Comparison of ENCODE assay signal across 15 cellular contexts in the genomic region with DNA sequence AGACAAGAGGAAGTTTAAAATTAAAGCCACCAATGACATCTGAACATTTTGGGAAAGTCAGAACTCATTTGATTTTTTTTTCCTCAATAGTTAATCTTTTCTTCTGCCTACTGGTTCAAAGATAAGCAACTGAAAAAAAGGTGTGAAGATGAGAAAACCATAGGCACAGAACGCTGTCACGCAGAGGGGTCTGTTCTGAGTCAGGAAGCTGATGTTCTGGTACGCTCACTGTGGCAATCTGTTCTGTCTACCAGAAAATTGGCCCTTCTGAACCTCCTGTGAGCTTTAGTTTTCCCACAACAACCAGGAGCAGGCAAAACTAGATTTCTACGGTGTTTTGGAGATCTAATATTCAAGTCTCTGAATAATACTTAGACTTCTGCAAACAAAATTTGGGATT.
DNase-seq lines count a peak whose midpoint lies in the region; ATAC-seq, FAIRE-seq and TF ChIP-seq lines count a peak whose summit lies in the region.
"Had no signal": no experiment of that assay in that cellular context is flagged by ENCODE, and none has a peak within 500 bp of the region (broad histone marks: within the 10 kb centered on the region; RNA-seq: fewer than 3 reads in every experiment).

No MANE protein-coding gene starts in this region.

- FAIRE-seq in islet of Langerhans (lab: Jason Lieb, UNC) = peak; percentile 17

- no peak overlapping the region for H3K4me2 ChIP-seq in PC-9
- H3K4me2 ChIP-seq: BLaER1 treated with 17β-estradiol and CSF1 and Interleukin-3, amounts not matched to agents 10 nM and 100 nM had no signal

- no peak overlapping the region for H3K27ac Mint-ChIP-seq in stimulated activated effector memory CD8-positive, alpha-beta T cell treated with anti-CD3 and anti-CD28 coated beads, Interleukin-12 subunit alpha, Interleukin-12 subunit beta, amount 100 ng/mL, for 72 hours
- H3K27ac Mint-ChIP-seq: B cell; CD8-positive, alpha-beta T cell had no signal

- H3K4me3 ChIP-seq in Panc1 (ENCODE audit: low read depth in 2 of 2, low read length in 2 of 2) (no peak overlapping the region), PC-9 (no peak overlapping the region)
- H3K4me3 ChIP-seq: BLaER1 treated with 17β-estradiol and CSF1 and Interleukin-3, amounts not matched to agents 10 nM and 100 nM; HAP-1 had no signal

- no peaks in the 10 kb centered on the region for H3K9me2 ChIP-seq in PC-9 (ENCODE audit: insufficient read depth)

- no peak overlapping the region for H2AFZ ChIP-seq in PC-9

- H3K27me3 ChIP-seq in Panc1 (ENCODE audit: control insufficient read depth, insufficient read depth, low read length) (no peaks in the 10 kb centered on the region), PC-9 (ENCODE audit: insufficient read depth, low read depth) (no peaks in the 10 kb centered on the region)
- H3K27me3 ChIP-seq: BLaER1 treated with 17β-estradiol and CSF1 and Interleukin-3, amounts not matched to agents 10 nM and 100 nM had no signal

- peak overlapping the region; percentile 49; the same call in 1 of the 2 replicates for H3K27ac ChIP-seq in Panc1 (ENCODE audit: low read length)
- no peak overlapping the region for H3K27ac ChIP-seq in PC-9
- H3K27ac ChIP-seq: BLaER1 treated with 17β-estradiol and CSF1 and Interleukin-3, amounts not matched to agents 10 nM and 100 nM had no signal

- peaks cover under 1% of the 10 kb centered on the region for H3K36me3 Mint-ChIP-seq in stimulated activated effector memory CD8-positive, alpha-beta T cell treated with anti-CD3 and anti-CD28 coated beads, Interleukin-12 subunit alpha, Interleukin-12 subunit beta, amount 100 ng/mL, for 72 hours

- in situ Hi-C loops in Panc1 (cut with HindIII; ENCODE audit: low pct_unique_long_range_greater_than_20kb, low sequenced_read_pairs) = no loop called here

- H3K4me3 Mint-ChIP-seq in stimulated activated effector memory CD8-positive, alpha-beta T cell treated with anti-CD3 and anti-CD28 coated beads, Interleukin-12 subunit alpha, Interleukin-12 subunit beta, amount 100 ng/mL, for 72 hours = no peak overlapping the region
- H3K4me3 Mint-ChIP-seq: B cell; CD8-positive, alpha-beta T cell had no signal

- CTCF ChIA-PET in Panc1 (lab: Charles Lee) (no interaction called here), PC-9 (lab: Charles Lee) (no interaction called here)

- POLR2A ChIA-PET in Panc1 (lab: Charles Lee) = no interaction called here
- POLR2A ChIA-PET in PC-9 (lab: Charles Lee; ENCODE audit: unreplicated experiment) = no interaction called here

- no peaks in the 10 kb centered on the region for H3F3A ChIP-seq in PC-9 (ENCODE audit: insufficient read depth, low read depth)

- DNase-seq in Ammon's horn (ENCODE audit: low spot score) (peak; percentile 4), Panc1 (ENCODE audit: low read depth, low spot score) (no peak), posterior vena cava (ENCODE audit: low spot score) (no peak), PC-9 (no peak)
- no peak for DNase-seq in stimulated activated effector memory CD8-positive, alpha-beta T cell treated with anti-CD3 and anti-CD28 coated beads, Interleukin-12 subunit alpha, Interleukin-12 subunit beta, amount 100 ng/mL, for 72 hours (ENCODE audit: low spot score in 2 of 2)
- DNase-seq in activated CD8-positive, alpha-beta memory T cell treated with anti-CD3 and anti-CD28 coated beads, Interleukin-2, amount 50 U/mL, for 48 hours = no peak
- DNase-seq: 8988T; Calu3; CD8-positive, alpha-beta T cell; DMS79 treated with DMSO at 0.1 percent for 48 hours; GF-D8 had no signal

- intact Hi-C loops in Panc1 (cut with micrococcal nuclease; ENCODE audit: unreplicated experiment) = no loop called here
- intact Hi-C loops in posterior vena cava (cut with DNase I) = no loop called here
- intact Hi-C loops in PC-9 (cut with micrococcal nuclease; ENCODE audit: unreplicated experiment) = no loop called here

- no peaks in the 10 kb centered on the region for H3K4me1 Mint-ChIP-seq in stimulated activated effector memory CD8-positive, alpha-beta T cell treated with anti-CD3 and anti-CD28 coated beads, Interleukin-12 subunit alpha, Interleukin-12 subunit beta, amount 100 ng/mL, for 72 hours
- H3K4me1 Mint-ChIP-seq: B cell had no signal

- no peaks in the 10 kb centered on the region for H3K79me2 ChIP-seq in PC-9 (ENCODE audit: low read depth)

- H3K36me3 ChIP-seq in Panc1 (ENCODE audit: control insufficient read depth, insufficient read depth, low read length) (peaks cover under 1% of the 10 kb centered on the region; the same call in 1 of the 2 replicates), PC-9 (ENCODE audit: low read depth) (no peaks in the 10 kb centered on the region)
- H3K36me3 ChIP-seq: HAP-1 had no signal

- H3K9me3 ChIP-seq in Panc1 (ENCODE audit: control insufficient read depth, insufficient read depth, low read depth, low read length) (no peaks in the 10 kb centered on the region), PC-9 (ENCODE audit: insufficient read depth, low read depth) (no peaks in the 10 kb centered on the region)
- H3K9me3 ChIP-seq: HAP-1 had no signal

- no TSS peak for BruUV-seq in Panc1 (replicated peaks; lab: Mats Ljungman, UMichigan)
- BruUV-seq in PC-9 (replicated peaks; lab: Mats Ljungman, UMichigan) = no TSS peak

- H3K9me3 Mint-ChIP-seq in stimulated activated effector memory CD8-positive, alpha-beta T cell treated with anti-CD3 and anti-CD28 coated beads, Interleukin-12 subunit alpha, Interleukin-12 subunit beta, amount 100 ng/mL, for 72 hours = peaks cover 2% of the 10 kb centered on the region

- ATAC-seq in Panc1 = no peak
- peak; percentile 70 for ATAC-seq in stimulated activated effector memory CD8-positive, alpha-beta T cell treated with anti-CD3 and anti-CD28 coated beads, Interleukin-12 subunit alpha, Interleukin-12 subunit beta, amount 100 ng/mL, for 72 hours
- ATAC-seq: CD8-positive, alpha-beta T cell had no signal

- no peak for TF ChIP-seq CTCF in Panc1 (IDR thresholded peaks at IDR 0.05)
- no peak for TF ChIP-seq CTCF in PC-9 (conservative IDR thresholded peaks at IDR 0.05)

- H4K20me1 ChIP-seq in PC-9 (ENCODE audit: insufficient read depth) = no peaks in the 10 kb centered on the region
- H4K20me1 ChIP-seq: BLaER1 treated with 17β-estradiol and CSF1 and Interleukin-3, amounts not matched to agents 10 nM and 100 nM had no signal

- no peaks in the 10 kb centered on the region for H3K4me1 ChIP-seq in Panc1 (ENCODE audit: control insufficient read depth, insufficient read depth, low read length)
- no peaks in the 10 kb centered on the region for H3K4me1 ChIP-seq in PC-9 (replicated peaks; ENCODE audit: insufficient read depth)
- H3K4me1 ChIP-seq: BLaER1 treated with 17β-estradiol and CSF1 and Interleukin-3, amounts not matched to agents 10 nM and 100 nM; HAP-1 had no signal
